9 cellular contexts compared by ENCODE assay signal in the genomic region with DNA sequence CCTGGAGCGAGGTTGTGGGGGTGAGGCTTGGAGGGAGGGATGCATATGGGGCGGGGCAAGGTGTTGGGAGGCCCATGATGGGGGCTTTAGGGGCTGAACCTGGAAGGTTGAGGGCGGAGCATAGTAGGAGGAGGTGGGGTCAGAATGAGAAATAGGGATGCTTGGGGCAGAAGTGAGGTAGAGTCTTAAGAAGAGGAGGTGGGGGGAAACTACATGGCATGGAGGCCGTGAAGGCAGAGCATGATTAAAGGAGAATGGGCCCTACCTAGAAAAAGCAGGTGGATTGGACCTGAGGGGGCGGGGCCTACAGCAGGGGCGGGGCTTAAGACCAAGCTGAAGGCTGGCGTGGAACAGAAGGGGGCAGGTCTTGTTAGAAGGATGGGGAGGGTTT. TPM values are rescaled to one million over a fixed set of nuclear protein-coding genes. Genes with fewer than 3 reads are reported as not detected.
DNase-seq lines count a peak whose midpoint lies in the region; ATAC-seq and TF ChIP-seq lines count a peak whose summit lies in the region.
"Had no signal": no experiment of that assay in that cellular context is flagged by ENCODE, and none has a peak within 500 bp of the region (broad histone marks: within the 10 kb centered on the region; RNA-seq: fewer than 3 reads in every experiment).

No MANE protein-coding gene starts in this region.

- no peaks in the 10 kb centered on the region for H3K27me3 ChIP-seq in WERI-Rb-1 (ENCODE audit: insufficient read depth, low read depth, severe bottlenecking)
- no peaks in the 10 kb centered on the region for H3K27me3 ChIP-seq in effector memory CD4-positive, alpha-beta T cell (replicated peaks; ENCODE audit: control insufficient read depth, insufficient read depth, low read length, poor library complexity, severe bottlenecking)
- H3K27me3 ChIP-seq in ovary = no peaks in the 10 kb centered on the region

- peak; percentile 32 for DNase-seq in DMS153 treated with DMSO at 0.1 percent for 48 hours (lab: John Stamatoyannopoulos, UW; ENCODE audit: unreplicated experiment)
- DNase-seq in HUDEP-2 (lab: John Stamatoyannopoulos, UW; ENCODE audit: unreplicated experiment in 76 of 76) = peak in 69 of 76 experiments; percentile 22 to 98 (median 78)
- DNase-seq in WERI-Rb-1 = peak; percentile 50
- DNase-seq in effector memory CD4-positive, alpha-beta T cell = peak; percentile 44 to 58 (median 55)
- peak; percentile 46 to 75 (median 70) for DNase-seq in ovary
- no peak for DNase-seq in ecto neural progenitor cell (ENCODE audit: low spot score)
- no peak for DNase-seq in GM10248 (ENCODE audit: extremely low spot score)

- TF ChIP-seq EP300 in ovary (IDR thresholded peaks at IDR 0.05) = no peak

- TF ChIP-seq POLR2A in ovary (IDR thresholded peaks at IDR 0.05) = no peak

- POLR2A ChIA-PET in GM10248 (lab: Yijun Ruan, JAX) = no interaction called here

- no peak for ATAC-seq in HG03095 (IDR thresholded peaks at IDR 0.05; ENCODE audit: unreplicated experiment)

- no peaks in the 10 kb centered on the region for H3K4me1 ChIP-seq in effector memory CD4-positive, alpha-beta T cell (ENCODE audit: control insufficient read depth, insufficient read depth, low read length, poor library complexity, severe bottlenecking)
- H3K4me1 ChIP-seq in ovary (ENCODE audit: insufficient read depth) = no peaks in the 10 kb centered on the region

- H3K27ac ChIP-seq in WERI-Rb-1 = no peak overlapping the region
- H3K27ac ChIP-seq in effector memory CD4-positive, alpha-beta T cell (ENCODE audit: insufficient read depth, low read length, poor library complexity, severe bottlenecking) = peak overlapping the region; percentile 99
- peak overlapping the region in 1 of 2 donors; percentile 98 for H3K27ac ChIP-seq in ovary

- intact Hi-C loops in ovary (cut with DNase I) = loop anchor here in 1 of 4 donors (5.0 kb wide), 1 partner anchor 100 kb away; the partner anchor contains the start of genes EMC10 and GARIN5A

- H3K36me3 ChIP-seq in WERI-Rb-1 = peaks cover 43% of the 10 kb centered on the region
- peaks cover 49% of the 10 kb centered on the region for H3K36me3 ChIP-seq in effector memory CD4-positive, alpha-beta T cell (ENCODE audit: control insufficient read depth, insufficient read depth, low read length)
- H3K36me3 ChIP-seq in ovary = no peaks in the 10 kb centered on the region

- H3K9me3 ChIP-seq in WERI-Rb-1 (ENCODE audit: severe bottlenecking) (no peaks in the 10 kb centered on the region), ovary (no peaks in the 10 kb centered on the region)
- no peaks in the 10 kb centered on the region for H3K9me3 ChIP-seq in effector memory CD4-positive, alpha-beta T cell (ENCODE audit: control insufficient read depth, low read length)

- no peak overlapping the region for H3K4me3 ChIP-seq in WERI-Rb-1 (ENCODE audit: low read depth, low read length)
- no peak overlapping the region for H3K4me3 ChIP-seq in effector memory CD4-positive, alpha-beta T cell (ENCODE audit: insufficient read depth, low read depth, low read length, poor library complexity, severe bottlenecking)
- peak overlapping the region; percentile 79 for H3K4me3 ChIP-seq in ovary

- CTCF ChIA-PET in GM10248 (lab: Yijun Ruan, JAX) = interaction anchor here (0.9 to 2.7 kb wide), 3 partner anchors 25 to 48 kb away, joined by 4 to 7 read pairs (median 5); partner anchors contain the start of gene KCNC3

- 43 to 47% (median 47%) methylated on average over 7 of the region's 7 CpGs for WGBS in ovary, 3 donors

- TF ChIP-seq CTCF in WERI-Rb-1 (IDR thresholded peaks at IDR 0.05; ENCODE audit: low read depth, low read length) = no peak
- no peak for TF ChIP-seq CTCF in ovary (IDR thresholded peaks at IDR 0.05)
- no peak for TF ChIP-seq CTCF in GM10248 (IDR thresholded peaks at IDR 0.05; ENCODE audit: control extremely low read depth, extremely low read depth, low read depth, missing control alignments)

RNA-seq across cellular contexts. Expression of gene NR1H2, which starts 0.8 kb away (rescaled TPM):
- 10 to 100 TPM; 58.6 to 84.2 (median 62.3) TPM for total RNA-seq in ovary
- 10 to 100 TPM; 11.5 to 72.1 TPM for polyA plus RNA-seq in ovary

RNA-seq across cellular contexts. Expression of gene POLD1, which starts 7.1 kb away (rescaled TPM):
- 10 to 100 TPM in 6 of 7 donors, 1 to 10 TPM in 1; 7.5 to 25.2 (median 20.3) TPM for total RNA-seq in ovary
- 10 to 100 TPM in 1 of 2 donors, under 1 TPM in 1; 0.52 to 14.4 TPM for polyA plus RNA-seq in ovary

RNA-seq across cellular contexts. Expression of gene NAPSA, which starts 11.6 kb away (rescaled TPM):
- total RNA-seq in ovary = 1 to 10 TPM in 4 of 7 donors, under 1 TPM in 3; 0.61 to 2.7 (median 1.0) TPM
- under 1 TPM; 0.40 to 0.87 TPM for polyA plus RNA-seq in ovary
- total RNA-seq: HT1080 had no signal

RNA-seq across cellular contexts. Expression of gene SPIB, which starts 41.7 kb away (rescaled TPM):
- under 1 TPM in 3 of 7 donors, not detected in 4; 0.12 to 0.46 (median 0.26) TPM for total RNA-seq in ovary
- polyA plus RNA-seq in ovary = under 1 TPM in 1 of 2 donors, not detected in 1; 0.25 TPM

RNA-seq across cellular contexts. Expression of gene KCNC3, which starts 47.9 kb away (rescaled TPM):
- total RNA-seq in ovary = 10 to 100 TPM in 1 of 7 donors, 1 to 10 TPM in 3, under 1 TPM in 3; 0.28 to 10.2 (median 2.2) TPM
- polyA plus RNA-seq in ovary = under 1 TPM; 0.19 to 0.45 TPM
- total RNA-seq: HT1080 had no signal

Comparison
In these comparisons a context has a peak if more than half of its experiments do, and no peak if none do; other contexts are left out.
1. DNase-seq: peak in DMS153 treated with DMSO at 0.1 percent for 48 hours (single experiment), HUDEP-2 (69 of 76), WERI-Rb-1 (single experiment), effector memory CD4-positive, alpha-beta T cell (3 of 3) and ovary (5 of 5); none in ecto neural progenitor cell (single experiment) and GM10248 (single experiment).